ENCODE assay signal across 8 cellular contexts in genomic region chr11:19117760-19118097, GRCh38. TPM values are rescaled to one million over a fixed set of nuclear protein-coding genes. Genes with fewer than 3 reads are reported as not detected.
DNase-seq lines count a peak whose midpoint lies in the region; ATAC-seq and TF ChIP-seq lines count a peak whose summit lies in the region.

No MANE protein-coding gene starts in this region.

- in situ Hi-C loops in SK-MEL-5 (cut with HindIII; ENCODE audit: low pct_unique_long_range_greater_than_20kb, low sequenced_read_pairs), result no loop called here

- TF ChIP-seq CTCF in GM12864 (IDR thresholded peaks at IDR 0.05; ENCODE audit: low read depth, low read length, missing control alignments), result no peak
- TF ChIP-seq CTCF in fibroblast of mammary gland (conservative IDR thresholded peaks at IDR 0.05; ENCODE audit: control insufficient read depth, insufficient read depth, low read depth, low read length), result no peak

- DNase-seq in GM12864 (ENCODE audit: low read depth), result no peak
- peak; percentile 8 for DNase-seq in SK-MEL-5 (ENCODE audit: low read depth, low spot score)
- peak; percentile 17 for DNase-seq in fibroblast of mammary gland (ENCODE audit: low read depth)
- peak; percentile 7 for DNase-seq in pons (ENCODE audit: low spot score)
- DNase-seq in HuH-7 (ENCODE audit: low spot score), result no peak
- DNase-seq in retina, result no peak

- H3K4me3 ChIP-seq in GM12864 (ENCODE audit: low read depth, low read length), result peak overlapping the region; percentile 85
- peak overlapping the region; percentile 78 for H3K4me3 ChIP-seq in fibroblast of mammary gland (ENCODE audit: control insufficient read depth, low read depth, low read length)

- ATAC-seq in HG02970 (IDR thresholded peaks at IDR 0.05; ENCODE audit: low FRiP score, unreplicated experiment) (no peak), HG03175 (IDR thresholded peaks at IDR 0.05; ENCODE audit: unreplicated experiment) (no peak)

RNA-seq across cellular contexts. Expression of gene ZDHHC13, which starts 0.8 kb away (rescaled TPM):
- 15.0 and 18.0 TPM in 2 replicates for total RNA-seq in SK-MEL-5 (2014; rRNA removed; shearing (Covaris generic))
- polyA plus RNA-seq in SK-MEL-5 (2015; cell fraction: cytosol; rRNA removed), result 10.5 and 13.0 TPM in 2 replicates
- 18.4 and 24.1 TPM in 2 replicates for polyA plus RNA-seq in SK-MEL-5 (2015; cell fraction: nucleus; rRNA removed)

RNA-seq across cellular contexts. Expression of gene MRGPRX2, which starts 57.2 kb away (rescaled TPM):
- total RNA-seq in SK-MEL-5 (2014; rRNA removed; shearing (Covaris generic)), result not detected in 2 replicates
- polyA plus RNA-seq in SK-MEL-5 (2015; cell fraction: cytosol; rRNA removed), result not detected in 2 replicates
- polyA plus RNA-seq in SK-MEL-5 (2015; cell fraction: nucleus; rRNA removed), result not detected in 2 replicates

Comparison
In these comparisons a context has a peak if more than half of its experiments do, and no peak if none do; other contexts are left out.
1. DNase-seq: peak in SK-MEL-5 (single experiment), fibroblast of mammary gland (single experiment) and pons (single experiment); none in GM12864 (single experiment), HuH-7 (single experiment) and retina (single experiment).